ENCODE assay signal across 18 cellular contexts in the genomic region with DNA sequence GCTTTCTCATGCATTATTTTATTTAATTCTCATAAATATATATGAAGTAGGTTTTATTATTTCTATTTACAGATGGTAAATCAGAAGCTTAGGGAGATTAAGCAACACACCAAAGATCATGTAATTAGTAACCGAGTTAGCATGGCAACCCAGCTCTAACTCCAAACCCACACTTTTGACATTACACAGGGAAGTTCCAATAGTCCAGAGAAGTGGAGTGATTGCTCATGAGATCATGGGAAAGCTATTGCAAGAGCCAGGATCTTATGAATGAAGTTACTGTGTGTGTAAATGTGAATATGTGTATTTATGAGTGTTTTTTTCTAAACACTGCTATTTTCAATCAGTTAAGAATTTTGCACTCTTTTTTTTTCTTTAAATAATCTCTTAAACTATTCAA.
DNase-seq lines count a peak whose midpoint lies in the region; ATAC-seq lines count a peak whose summit lies in the region.
"Had no signal": no experiment of that assay in that cellular context is flagged by ENCODE, and none has a peak within 500 bp of the region (broad histone marks: within the 10 kb centered on the region; RNA-seq: fewer than 3 reads in every experiment).

No MANE protein-coding gene starts in this region.

- no peak overlapping the region for H3K4me3 Mint-ChIP-seq in activated CD4-positive, alpha-beta T cell treated with anti-CD3 and anti-CD28 coated beads, Interleukin-2, amount 10 ng/mL, durations not matched to agents 7 days and 5 days
- H3K4me3 Mint-ChIP-seq in stimulated activated memory B cell treated with anti-CD40 and anti-IgM and Interleukin-4, amounts not matched to agents 10 μg/mL and 1 μg/mL and 100 μg/mL, for 72 hours, result no peak overlapping the region

- H3K4me3 ChIP-seq in right cardiac atrium (ENCODE audit: low read length), result no peak overlapping the region
- H3K4me3 ChIP-seq in mesodermal cell (ENCODE audit: extremely low read depth, insufficient read depth, low read length, poor library complexity, severe bottlenecking), result no peak overlapping the region
- H3K4me3 ChIP-seq: MG63 had no signal

- 64% methylated on average over 1 of the region's 1 CpG for WGBS in right cardiac atrium
- no CpG with 5 or more reads among the region's 1 CpG for WGBS in mesodermal cell (ENCODE audit: insufficient coverage in 2 of 2), 2 experiments

- no peaks in the 10 kb centered on the region for H3K36me3 Mint-ChIP-seq in activated CD4-positive, alpha-beta T cell treated with anti-CD3 and anti-CD28 coated beads, Interleukin-2, amount 10 ng/mL, durations not matched to agents 7 days and 5 days (ENCODE audit: low read depth)
- no peaks in the 10 kb centered on the region for H3K36me3 Mint-ChIP-seq in stimulated activated memory B cell treated with anti-CD40 and anti-IgM and Interleukin-4, amounts not matched to agents 10 μg/mL and 1 μg/mL and 100 μg/mL, for 72 hours

- H3K27ac ChIP-seq in right cardiac atrium (ENCODE audit: low read length) (no peak overlapping the region), mesodermal cell (ENCODE audit: low read depth, low read length, severe bottlenecking) (peak overlapping the region; percentile 1)

- POLR2A ChIA-PET in activated CD4-positive, alpha-beta T cell treated with anti-CD3 and anti-CD28 coated beads, Interleukin-2, amount 10 ng/mL, durations not matched to agents 7 days and 5 days (lab: Charles Lee), result no interaction called here

- H3K4me1 ChIP-seq in right cardiac atrium (ENCODE audit: control insufficient read depth, insufficient read depth, low read length) (no peaks in the 10 kb centered on the region), mesodermal cell (ENCODE audit: control insufficient read depth, insufficient read depth, low read length, poor library complexity, severe bottlenecking) (no peaks in the 10 kb centered on the region)

- intact Hi-C loops in right cardiac atrium (cut with DNase I) (no loop called here), Right ventricle myocardium superior (cut with DNase I) (no loop called here)

- no peak overlapping the region for H3K27ac Mint-ChIP-seq in activated CD4-positive, alpha-beta T cell treated with anti-CD3 and anti-CD28 coated beads, Interleukin-2, amount 10 ng/mL, durations not matched to agents 7 days and 5 days
- H3K27ac Mint-ChIP-seq in stimulated activated memory B cell treated with anti-CD40 and anti-IgM and Interleukin-4, amounts not matched to agents 10 μg/mL and 1 μg/mL and 100 μg/mL, for 72 hours, result no peak overlapping the region

- H3K9me3 ChIP-seq in right cardiac atrium (ENCODE audit: control insufficient read depth, low read length), result no peaks in the 10 kb centered on the region
- H3K9me3 ChIP-seq in mesodermal cell (ENCODE audit: control insufficient read depth, low read length), result no peaks in the 10 kb centered on the region
- H3K9me3 ChIP-seq: MG63 had no signal

- no peak for DNase-seq in right cardiac atrium
- no peak for DNase-seq in Right ventricle myocardium superior
- peak; percentile 83 for DNase-seq in foreskin melanocyte
- no peak for DNase-seq in activated CD4-positive, alpha-beta T cell treated with anti-CD3 and anti-CD28 coated beads, Interleukin-2, amount 10 ng/mL, durations not matched to agents 7 days and 5 days
- DNase-seq: HCEC 1CT; IMR-90; KG1; MG63; NCI-H2029; NCI-H446; NCI-H526; NCI-H82; NK-92 treated with Interleukin-12 subunit alpha and Interleukin-12 subunit beta, amount 100 ng/mL, for 24 hours; PC-3; SHP77 had no signal

- no peaks in the 10 kb centered on the region for H3K36me3 ChIP-seq in mesodermal cell (ENCODE audit: control insufficient read depth, insufficient read depth, low read length)
- H3K36me3 ChIP-seq: MG63 had no signal

- peak; percentile 67 to 75 for ATAC-seq in right cardiac atrium
- no peak for ATAC-seq in Right ventricle myocardium superior (ENCODE audit: poor library complexity)
- no peak for ATAC-seq in stimulated activated memory B cell treated with anti-CD40 and anti-IgM and Interleukin-4, amounts not matched to agents 10 μg/mL and 1 μg/mL and 100 μg/mL, for 72 hours
- ATAC-seq in GM19463 (IDR thresholded peaks at IDR 0.05; ENCODE audit: unreplicated experiment), result no peak
- ATAC-seq: PC-3 had no signal

- no peaks in the 10 kb centered on the region for H3K4me1 Mint-ChIP-seq in activated CD4-positive, alpha-beta T cell treated with anti-CD3 and anti-CD28 coated beads, Interleukin-2, amount 10 ng/mL, durations not matched to agents 7 days and 5 days
- H3K4me1 Mint-ChIP-seq in stimulated activated memory B cell treated with anti-CD40 and anti-IgM and Interleukin-4, amounts not matched to agents 10 μg/mL and 1 μg/mL and 100 μg/mL, for 72 hours, result no peaks in the 10 kb centered on the region

- CTCF ChIA-PET in activated CD4-positive, alpha-beta T cell treated with anti-CD3 and anti-CD28 coated beads, Interleukin-2, amount 10 ng/mL, durations not matched to agents 7 days and 5 days (lab: Charles Lee), result no interaction called here

- H3K27me3 ChIP-seq in right cardiac atrium (ENCODE audit: control insufficient read depth, insufficient read depth), result no peaks in the 10 kb centered on the region

- H3K27me3 Mint-ChIP-seq in activated CD4-positive, alpha-beta T cell treated with anti-CD3 and anti-CD28 coated beads, Interleukin-2, amount 10 ng/mL, durations not matched to agents 7 days and 5 days, result no peaks in the 10 kb centered on the region
- no peaks in the 10 kb centered on the region for H3K27me3 Mint-ChIP-seq in stimulated activated memory B cell treated with anti-CD40 and anti-IgM and Interleukin-4, amounts not matched to agents 10 μg/mL and 1 μg/mL and 100 μg/mL, for 72 hours

- H3K9me3 Mint-ChIP-seq in activated CD4-positive, alpha-beta T cell treated with anti-CD3 and anti-CD28 coated beads, Interleukin-2, amount 10 ng/mL, durations not matched to agents 7 days and 5 days, result no peaks in the 10 kb centered on the region
- peaks cover 6% of the 10 kb centered on the region for H3K9me3 Mint-ChIP-seq in stimulated activated memory B cell treated with anti-CD40 and anti-IgM and Interleukin-4, amounts not matched to agents 10 μg/mL and 1 μg/mL and 100 μg/mL, for 72 hours

Comparison
In these comparisons a context has a peak if more than half of its experiments do, and no peak if none do; other contexts are left out.
1. ATAC-seq: peak in right cardiac atrium (2 of 2); none in Right ventricle myocardium superior (single experiment), stimulated activated memory B cell treated with anti-CD40 and anti-IgM and Interleukin-4, amounts not matched to agents 10 μg/mL and 1 μg/mL and 100 μg/mL, for 72 hours (single experiment) and GM19463 (single experiment).